Comparison of ENCODE assay signal across 16 cellular contexts in the genomic region with DNA sequence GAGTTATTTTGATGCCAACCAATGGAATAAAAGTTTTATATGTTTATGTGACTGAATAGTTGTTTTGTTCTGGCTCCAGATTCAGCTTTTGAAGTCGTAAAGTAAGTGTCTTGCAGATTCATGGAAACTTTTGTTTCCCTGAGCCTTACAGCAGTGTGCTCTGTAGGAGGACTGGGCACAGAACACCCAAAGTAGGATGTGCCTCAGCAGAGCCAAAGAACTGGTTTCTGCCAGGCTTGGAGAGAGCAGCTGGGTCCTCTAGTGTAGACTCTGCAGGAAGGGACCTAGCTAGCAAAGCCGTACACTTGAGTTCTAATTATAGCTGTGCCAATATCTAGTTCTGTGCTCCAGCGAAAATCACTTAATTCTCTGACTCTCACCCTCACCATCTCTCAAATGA.
"Had no signal": no experiment of that assay in that cellular context is flagged by ENCODE, and none has a peak within 500 bp of the region (broad histone marks: within the 10 kb centered on the region; RNA-seq: fewer than 3 reads in every experiment).

No MANE protein-coding gene starts in this region.

- ATAC-seq: heart left ventricle; left colon; left ventricle myocardium superior; right lobe of liver; stimulated activated effector memory CD8-positive, alpha-beta T cell treated with anti-CD3 and anti-CD28 coated beads, Interleukin-12 subunit alpha, Interleukin-12 subunit beta, amount 100 ng/mL, for 72 hours; stimulated activated naive CD8-positive, alpha-beta T cell treated with anti-CD3 and anti-CD28 coated beads, Interleukin-15, Interleukin-2, amounts not matched to agents 100 U/mL and 50 U/mL, for 24 hours had no signal

- DNase-seq: dorsolateral prefrontal cortex; effector CD8-positive, alpha-beta T cell; heart left ventricle; hippocampal formation; left colon; left ventricle myocardium superior; mesendoderm; naive B cell; right lobe of liver; stimulated activated CD4-positive, alpha-beta T cell treated with anti-CD3 and anti-CD28 coated beads, Interleukin-4, amount 100 ng/mL, for 1 hour; stimulated activated CD8-positive, alpha-beta memory T cell treated with anti-CD3 and anti-CD28 coated beads, Interleukin-4, amount 100 ng/mL, for 48 hours; stimulated activated naive CD8-positive, alpha-beta T cell treated with anti-CD3 and anti-CD28 coated beads, Interleukin-15, Interleukin-2, amounts not matched to agents 100 U/mL and 50 U/mL, for 24 hours; tibial artery; upper lobe of left lung; uterus had no signal
